20 cellular contexts compared by ENCODE assay signal in the genomic region with DNA sequence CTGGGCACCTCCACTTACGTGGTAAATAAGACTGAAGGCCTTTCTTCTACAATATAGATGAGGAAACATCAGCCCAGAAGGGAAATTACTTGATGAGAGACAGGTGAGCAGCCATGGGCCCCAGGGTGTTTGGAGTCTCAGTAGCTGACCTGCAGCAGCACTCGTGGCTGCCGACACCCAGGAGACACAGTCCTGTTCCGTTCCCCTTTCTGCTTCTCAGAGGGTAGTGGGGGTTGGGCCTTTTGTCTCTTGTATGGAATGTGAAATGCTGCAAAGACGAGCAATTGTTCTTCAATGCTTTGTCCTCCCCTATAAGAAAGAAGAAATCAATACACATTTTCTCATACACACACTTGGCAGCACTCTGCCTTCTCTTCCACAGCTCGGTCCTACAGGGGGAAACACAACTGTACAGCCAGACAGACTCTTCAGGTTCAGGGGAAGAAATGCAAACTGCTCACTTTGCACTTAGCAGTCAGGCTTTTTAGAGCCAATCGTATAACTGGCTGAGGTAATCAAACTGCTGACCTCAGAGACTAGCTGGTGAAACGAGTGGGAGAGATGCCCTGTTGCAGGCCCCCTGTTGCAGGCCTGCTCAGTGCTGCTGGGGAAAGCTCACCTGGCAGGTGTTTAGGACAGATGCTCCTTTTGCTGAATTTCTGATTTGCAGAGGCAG.
DNase-seq lines count a peak whose midpoint lies in the region; ATAC-seq and TF ChIP-seq lines count a peak whose summit lies in the region.
"Had no signal": no experiment of that assay in that cellular context is flagged by ENCODE, and none has a peak within 500 bp of the region (broad histone marks: within the 10 kb centered on the region; RNA-seq: fewer than 3 reads in every experiment).

No MANE protein-coding gene starts in this region.

- peaks cover 32% of the 10 kb centered on the region for H3K36me3 ChIP-seq in endodermal cell (ENCODE audit: control insufficient read depth, insufficient read depth, low read length)

- ATAC-seq in stimulated activated memory B cell treated with anti-CD40 and anti-IgM and Interleukin-4, amounts not matched to agents 10 μg/mL and 1 μg/mL and 100 μg/mL, for 72 hours: no peak
- ATAC-seq: activated CD8-positive, alpha-beta memory T cell treated with anti-CD3 and anti-CD28 coated beads, Interleukin-2, amount 10 ng/mL, durations not matched to agents 7 days and 5 days; activated naive CD8-positive, alpha-beta T cell treated with anti-CD3 and anti-CD28 coated beads, Interleukin-2, amount 50 U/mL, for 24 hours; upper lobe of right lung had no signal

- peak; percentile 17 for DNase-seq in NCI-H2171 treated with DMSO at 0.1 percent for 48 hours (lab: John Stamatoyannopoulos, UW)
- no peak for DNase-seq in NCI-H2171 (lab: John Stamatoyannopoulos, UW)
- DNase-seq in NCI-H146 treated with DMSO at 0.1 percent for 48 hours (lab: John Stamatoyannopoulos, UW; ENCODE audit: unreplicated experiment): peak; percentile 72
- peak; percentile 52 for DNase-seq in endodermal cell
- DNase-seq in NCI-H1092 treated with DMSO at 0.1 percent for 48 hours (lab: John Stamatoyannopoulos, UW): no peak
- no peak for DNase-seq in activated CD4-positive, alpha-beta T cell treated with anti-CD3 and anti-CD28 coated beads, Interleukin-2, amount 50 U/mL, for 4 hours
- DNase-seq in NCI-H446 (lab: John Stamatoyannopoulos, UW): no peak
- DNase-seq: activated CD8-positive, alpha-beta memory T cell treated with anti-CD3 and anti-CD28 coated beads, Interleukin-2, amount 10 ng/mL, durations not matched to agents 7 days and 5 days; activated naive CD8-positive, alpha-beta T cell treated with anti-CD3 and anti-CD28 coated beads, Interleukin-2, amount 50 U/mL, for 24 hours; C1 segment of cervical spinal cord; DMS 273 treated with DMSO at 0.1 percent for 48 hours; GDM1; kidney; SW 1271; upper lobe of right lung had no signal

- H3K27ac ChIP-seq in endodermal cell (ENCODE audit: low read depth, low read length): peak overlapping the region; percentile 26
- H3K27ac ChIP-seq: hepatocyte, HL-60, upper lobe of right lung had no signal

- H3K36me3 Mint-ChIP-seq in endodermal cell (ENCODE audit: low read depth): peaks cover 31% of the 10 kb centered on the region
- peaks cover 25% of the 10 kb centered on the region for H3K36me3 Mint-ChIP-seq in stimulated activated memory B cell treated with anti-CD40 and anti-IgM and Interleukin-4, amounts not matched to agents 10 μg/mL and 1 μg/mL and 100 μg/mL, for 72 hours
- H3K36me3 Mint-ChIP-seq: IgD-negative memory B cell had no signal

- H3K9me3 ChIP-seq in endodermal cell (ENCODE audit: control insufficient read depth, low read length): no peaks in the 10 kb centered on the region
- H3K9me3 ChIP-seq: upper lobe of right lung had no signal

- no peak overlapping the region for H3K9ac ChIP-seq in endodermal cell (ENCODE audit: extremely low read depth, low read length, poor library complexity, severe bottlenecking)

- H3K4me3 ChIP-seq in endodermal cell (ENCODE audit: low read length): no peak overlapping the region
- H3K4me3 ChIP-seq: hepatocyte, upper lobe of right lung had no signal

- H3K4me3 Mint-ChIP-seq in endodermal cell: no peak overlapping the region
- no peak overlapping the region for H3K4me3 Mint-ChIP-seq in stimulated activated memory B cell treated with anti-CD40 and anti-IgM and Interleukin-4, amounts not matched to agents 10 μg/mL and 1 μg/mL and 100 μg/mL, for 72 hours
- H3K4me3 Mint-ChIP-seq: activated CD8-positive, alpha-beta memory T cell treated with anti-CD3 and anti-CD28 coated beads, Interleukin-2, amount 10 ng/mL, durations not matched to agents 7 days and 5 days; activated naive CD8-positive, alpha-beta T cell treated with anti-CD3 and anti-CD28 coated beads, Interleukin-2, amount 50 U/mL, for 24 hours; IgD-negative memory B cell had no signal

- no peaks in the 10 kb centered on the region for H3K9me3 Mint-ChIP-seq in endodermal cell
- no peaks in the 10 kb centered on the region for H3K9me3 Mint-ChIP-seq in stimulated activated memory B cell treated with anti-CD40 and anti-IgM and Interleukin-4, amounts not matched to agents 10 μg/mL and 1 μg/mL and 100 μg/mL, for 72 hours
- H3K9me3 Mint-ChIP-seq: activated naive CD8-positive, alpha-beta T cell treated with anti-CD3 and anti-CD28 coated beads, Interleukin-2, amount 50 U/mL, for 24 hours; activated T-helper 2 cell treated with anti-CD3 and anti-CD28 coated beads, Interferon-gamma antibody, Interleukin-2, Interleukin-4, amounts not matched to agents 10 μg/mL and 5 μg/mL and 100 μg/mL, durations not matched to agents 14 hours and 24 hours and 36 hours; IgD-negative memory B cell had no signal

- 61 to 76% methylated on average over 6 to 8 of the region's 8 CpGs for WGBS in endodermal cell (ENCODE audit: insufficient coverage in 1 of 2, insufficient read length in 1 of 2), 2 experiments

- H3K4me1 Mint-ChIP-seq in endodermal cell: peaks cover 26% of the 10 kb centered on the region
- peaks cover 31% of the 10 kb centered on the region for H3K4me1 Mint-ChIP-seq in stimulated activated memory B cell treated with anti-CD40 and anti-IgM and Interleukin-4, amounts not matched to agents 10 μg/mL and 1 μg/mL and 100 μg/mL, for 72 hours

- H3K27ac Mint-ChIP-seq in endodermal cell: peak overlapping the region; percentile 20
- H3K27ac Mint-ChIP-seq in stimulated activated memory B cell treated with anti-CD40 and anti-IgM and Interleukin-4, amounts not matched to agents 10 μg/mL and 1 μg/mL and 100 μg/mL, for 72 hours: peak overlapping the region; percentile 1
- H3K27ac Mint-ChIP-seq: activated CD8-positive, alpha-beta memory T cell treated with anti-CD3 and anti-CD28 coated beads, Interleukin-2, amount 10 ng/mL, durations not matched to agents 7 days and 5 days; activated naive CD8-positive, alpha-beta T cell treated with anti-CD3 and anti-CD28 coated beads, Interleukin-2, amount 50 U/mL, for 24 hours; activated T-helper 2 cell treated with anti-CD3 and anti-CD28 coated beads, Interferon-gamma antibody, Interleukin-2, Interleukin-4, amounts not matched to agents 10 μg/mL and 5 μg/mL and 100 μg/mL, durations not matched to agents 14 hours and 24 hours and 36 hours had no signal

- peaks cover 5% of the 10 kb centered on the region for H3K4me1 ChIP-seq in endodermal cell (ENCODE audit: control insufficient read depth, insufficient read depth, low read length)
- H3K4me1 ChIP-seq: upper lobe of right lung had no signal

- no peaks in the 10 kb centered on the region for H3K27me3 Mint-ChIP-seq in endodermal cell (ENCODE audit: insufficient read depth)
- no peaks in the 10 kb centered on the region for H3K27me3 Mint-ChIP-seq in stimulated activated memory B cell treated with anti-CD40 and anti-IgM and Interleukin-4, amounts not matched to agents 10 μg/mL and 1 μg/mL and 100 μg/mL, for 72 hours
- H3K27me3 Mint-ChIP-seq: activated CD8-positive, alpha-beta memory T cell treated with anti-CD3 and anti-CD28 coated beads, Interleukin-2, amount 10 ng/mL, durations not matched to agents 7 days and 5 days; activated naive CD8-positive, alpha-beta T cell treated with anti-CD3 and anti-CD28 coated beads, Interleukin-2, amount 50 U/mL, for 24 hours; IgD-negative memory B cell had no signal

- no peaks in the 10 kb centered on the region for H3K27me3 ChIP-seq in endodermal cell (ENCODE audit: control insufficient read depth, insufficient read depth, low read length, poor library complexity, severe bottlenecking)
- H3K27me3 ChIP-seq: hepatocyte, upper lobe of right lung had no signal

- no peak for TF ChIP-seq CTCF in endodermal cell (conservative IDR thresholded peaks at IDR 0.05)

Comparison
In these comparisons a context has a peak if more than half of its experiments do, and no peak if none do; other contexts are left out.
1. DNase-seq: peak in NCI-H2171 treated with DMSO at 0.1 percent for 48 hours (single experiment), NCI-H146 treated with DMSO at 0.1 percent for 48 hours (single experiment) and endodermal cell (single experiment); none in NCI-H2171 (single experiment), NCI-H1092 treated with DMSO at 0.1 percent for 48 hours (single experiment), activated CD4-positive, alpha-beta T cell treated with anti-CD3 and anti-CD28 coated beads, Interleukin-2, amount 50 U/mL, for 4 hours (0 of 2) and NCI-H446 (0 of 2).